ENCODE assay signal across 21 cellular contexts in the genomic region with DNA sequence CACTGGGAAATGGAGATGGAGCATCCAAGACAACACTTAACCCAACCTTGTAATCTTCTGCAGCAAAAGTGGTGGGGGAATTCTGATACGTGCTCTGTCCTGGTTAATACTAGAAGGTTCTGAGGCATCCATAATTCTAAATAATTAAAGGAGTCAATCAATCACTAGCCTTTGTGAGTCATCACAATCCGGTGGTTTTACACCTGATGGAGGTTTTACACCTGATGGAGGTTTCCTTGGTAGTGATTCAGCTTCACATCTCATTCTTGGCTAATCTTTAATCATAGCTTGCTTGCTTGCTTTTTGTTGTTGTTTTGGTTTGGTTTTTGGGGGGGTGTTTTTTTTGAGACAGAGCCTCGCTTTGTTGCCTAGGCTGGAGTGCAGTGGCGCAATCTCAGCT.
"Had no signal": no experiment of that assay in that cellular context is flagged by ENCODE, and none has a peak within 500 bp of the region (broad histone marks: within the 10 kb centered on the region; RNA-seq: fewer than 3 reads in every experiment).

No MANE protein-coding gene starts in this region.

- H3K4me1 Mint-ChIP-seq: neural crest cell had no signal

- DNase-seq: activated naive CD4-positive, alpha-beta T cell; activated naive CD8-positive, alpha-beta T cell treated with anti-CD3 and anti-CD28 coated beads for 36 hours; activated T-cell treated with anti-CD3 and anti-CD28 coated beads, Interleukin-2, amount 50 U/mL, for 1 hour; colonic mucosa; erythroblast; foreskin melanocyte; glutamatergic neuron; immature natural killer cell; left cardiac atrium; mesendoderm; naive thymus-derived CD4-positive, alpha-beta T cell; posterior cingulate gyrus; retina; stimulated activated CD4-positive, alpha-beta T cell treated with anti-CD3 and anti-CD28 coated beads, Interleukin-2, amount 100 ng/mL, for 48 hours; stimulated activated CD8-positive, alpha-beta memory T cell treated with anti-CD3 and anti-CD28 coated beads, Interleukin-4, amount 100 ng/mL, for 48 hours; stimulated activated naive B cell treated with anti-CD40 and anti-IgM and Interleukin-4, amounts not matched to agents 10 μg/mL and 1 μg/mL and 100 μg/mL, for 72 hours; transverse colon; uterus had no signal

- H3K4me1 ChIP-seq: colonic mucosa, transverse colon, uterus had no signal

- H3K79me2 ChIP-seq: hepatocyte had no signal

- H3K4me3 ChIP-seq: colonic mucosa, hepatocyte, transverse colon, uterus had no signal

- H3K9me3 ChIP-seq: colonic mucosa, transverse colon, uterus had no signal

- H3K9me3 Mint-ChIP-seq: activated naive CD8-positive, alpha-beta T cell treated with anti-CD3 and anti-CD28 coated beads for 36 hours; immature natural killer cell; naive thymus-derived CD4-positive, alpha-beta T cell; neural crest cell; stimulated activated naive B cell treated with anti-CD40 and anti-IgM and Interleukin-4, amounts not matched to agents 10 μg/mL and 1 μg/mL and 100 μg/mL, for 72 hours had no signal

- H2AFZ ChIP-seq: hepatocyte had no signal

- H3K4me2 ChIP-seq: hepatocyte had no signal

- H3K27me3 ChIP-seq: colonic mucosa, transverse colon, uterus had no signal

- H3K27ac ChIP-seq: colonic mucosa, hepatocyte, transverse colon, uterus, VCaP had no signal

- H3K36me3 ChIP-seq: colonic mucosa, transverse colon, uterus had no signal

- H3K27ac Mint-ChIP-seq: activated naive CD8-positive, alpha-beta T cell treated with anti-CD3 and anti-CD28 coated beads for 36 hours; immature natural killer cell; stimulated activated naive B cell treated with anti-CD40 and anti-IgM and Interleukin-4, amounts not matched to agents 10 μg/mL and 1 μg/mL and 100 μg/mL, for 72 hours had no signal

- H3K36me3 Mint-ChIP-seq: activated naive CD8-positive, alpha-beta T cell treated with anti-CD3 and anti-CD28 coated beads for 36 hours; immature natural killer cell; stimulated activated naive B cell treated with anti-CD40 and anti-IgM and Interleukin-4, amounts not matched to agents 10 μg/mL and 1 μg/mL and 100 μg/mL, for 72 hours had no signal

- H3K4me3 Mint-ChIP-seq: activated naive CD8-positive, alpha-beta T cell treated with anti-CD3 and anti-CD28 coated beads for 36 hours; immature natural killer cell; naive thymus-derived CD4-positive, alpha-beta T cell; neural crest cell; stimulated activated naive B cell treated with anti-CD40 and anti-IgM and Interleukin-4, amounts not matched to agents 10 μg/mL and 1 μg/mL and 100 μg/mL, for 72 hours had no signal
